Comparison of ENCODE assay signal across 8 cellular contexts in genomic region chr16:667113-667779, GRCh38. TPM values are rescaled to one million over a fixed set of nuclear protein-coding genes. Genes with fewer than 3 reads are reported as not detected.
DNase-seq lines count a peak whose midpoint lies in the region; ATAC-seq and TF ChIP-seq lines count a peak whose summit lies in the region.

No MANE protein-coding gene starts in this region.

- H3K4me1 ChIP-seq in mesenchymal stem cell (ENCODE audit: control insufficient read depth, insufficient read depth, low read depth, low read length) (peaks cover 16% of the 10 kb centered on the region), tibial artery (peaks cover 8 to 22% (median 18%) of the 10 kb centered on the region in 4 donors)

- H3K36me3 ChIP-seq in mesenchymal stem cell (ENCODE audit: control insufficient read depth in 1 of 2, insufficient read depth in 2 of 2, low read depth in 1 of 2, low read length in 2 of 2) (peaks cover 30 to 54% of the 10 kb centered on the region in 2 experiments), tibial artery (peaks cover 25 to 37% (median 26%) of the 10 kb centered on the region in 3 donors)

- no peaks in the 10 kb centered on the region for H3K27me3 Mint-ChIP-seq in activated naive CD4-positive, alpha-beta T cell treated with anti-CD3 and anti-CD28 coated beads, Interleukin-2, amount 10 ng/mL, durations not matched to agents 7 days and 5 days
- no peaks in the 10 kb centered on the region for H3K27me3 Mint-ChIP-seq in activated T-helper 2 cell treated with anti-CD3 and anti-CD28 coated beads, Interferon-gamma antibody, Interleukin-2, Interleukin-4, amounts not matched to agents 10 μg/mL and 5 μg/mL and 100 μg/mL, durations not matched to agents 14 hours and 24 hours and 36 hours (ENCODE audit: low read depth)

- no peak overlapping the region for H2BK15ac ChIP-seq in mesenchymal stem cell (ENCODE audit: low read depth, poor library complexity, severe bottlenecking)

- H3K23ac ChIP-seq in mesenchymal stem cell (ENCODE audit: low read length in 2 of 2), result no peak overlapping the region

- intact Hi-C loops in activated T-helper 2 cell treated with anti-CD3 and anti-CD28 coated beads, Interferon-gamma antibody, Interleukin-2, Interleukin-4, amounts not matched to agents 10 μg/mL and 5 μg/mL and 100 μg/mL, durations not matched to agents 14 hours and 24 hours and 36 hours (cut with micrococcal nuclease), result no loop called here
- intact Hi-C loops in tibial artery (cut with DNase I; ENCODE audit: low total_unique reads), result no loop called here

- H3K4me3 ChIP-seq in mesenchymal stem cell (ENCODE audit: insufficient read depth in 1 of 2, low read depth in 1 of 2, low read length in 2 of 2) (peak overlapping the region in 1 of 2 experiments; percentile 86), tibial artery (peak overlapping the region; percentile 84 to 92)

- peak overlapping the region; percentile 79 for H3K4me3 Mint-ChIP-seq in activated naive CD4-positive, alpha-beta T cell treated with anti-CD3 and anti-CD28 coated beads, Interleukin-2, amount 10 ng/mL, durations not matched to agents 7 days and 5 days
- peak overlapping the region; percentile 71 for H3K4me3 Mint-ChIP-seq in activated T-helper 2 cell treated with anti-CD3 and anti-CD28 coated beads, Interferon-gamma antibody, Interleukin-2, Interleukin-4, amounts not matched to agents 10 μg/mL and 5 μg/mL and 100 μg/mL, durations not matched to agents 14 hours and 24 hours and 36 hours (ENCODE audit: low read depth)

- H3K14ac ChIP-seq in mesenchymal stem cell (ENCODE audit: low read length in 2 of 2), result no peak overlapping the region

- WGBS in mesenchymal stem cell, result 86% methylated on average over 21 of the region's 22 CpGs

- H3K18ac ChIP-seq in mesenchymal stem cell (ENCODE audit: low read depth in 1 of 2, low read length in 2 of 2), result peak overlapping the region; percentile 5 to 58

- H4K8ac ChIP-seq in mesenchymal stem cell (ENCODE audit: low read length), result peak overlapping the region; percentile 100

- H2BK12ac ChIP-seq in mesenchymal stem cell (ENCODE audit: low read length in 2 of 2), result peak overlapping the region in 1 of 2 experiments; percentile 42

- H3K9ac ChIP-seq in mesenchymal stem cell (ENCODE audit: low read length), result peak overlapping the region; percentile 67

- CTCF ChIA-PET in activated naive CD4-positive, alpha-beta T cell treated with anti-CD3 and anti-CD28 coated beads, Interleukin-2, amount 10 ng/mL, durations not matched to agents 7 days and 5 days (lab: Charles Lee), result interaction anchor here (1.2 to 1.4 kb wide), 3 partner anchors 14 to 75 kb away, joined by 4 to 6 read pairs (median 5); no protein-coding TSS in a partner anchor

- peaks cover 2% of the 10 kb centered on the region for H3K36me3 Mint-ChIP-seq in activated naive CD4-positive, alpha-beta T cell treated with anti-CD3 and anti-CD28 coated beads, Interleukin-2, amount 10 ng/mL, durations not matched to agents 7 days and 5 days
- peaks cover 6% of the 10 kb centered on the region for H3K36me3 Mint-ChIP-seq in activated T-helper 2 cell treated with anti-CD3 and anti-CD28 coated beads, Interferon-gamma antibody, Interleukin-2, Interleukin-4, amounts not matched to agents 10 μg/mL and 5 μg/mL and 100 μg/mL, durations not matched to agents 14 hours and 24 hours and 36 hours (ENCODE audit: low read depth)

- TF ChIP-seq CTCF in tibial artery (IDR thresholded peaks at IDR 0.05), result no peak

- H3K9me3 Mint-ChIP-seq in activated naive CD4-positive, alpha-beta T cell treated with anti-CD3 and anti-CD28 coated beads, Interleukin-2, amount 10 ng/mL, durations not matched to agents 7 days and 5 days, result no peaks in the 10 kb centered on the region
- H3K9me3 Mint-ChIP-seq in activated T-helper 2 cell treated with anti-CD3 and anti-CD28 coated beads, Interferon-gamma antibody, Interleukin-2, Interleukin-4, amounts not matched to agents 10 μg/mL and 5 μg/mL and 100 μg/mL, durations not matched to agents 14 hours and 24 hours and 36 hours, result no peaks in the 10 kb centered on the region

- H3K27ac Mint-ChIP-seq in activated naive CD4-positive, alpha-beta T cell treated with anti-CD3 and anti-CD28 coated beads, Interleukin-2, amount 10 ng/mL, durations not matched to agents 7 days and 5 days, result peak overlapping the region; percentile 84
- H3K27ac Mint-ChIP-seq in activated T-helper 2 cell treated with anti-CD3 and anti-CD28 coated beads, Interferon-gamma antibody, Interleukin-2, Interleukin-4, amounts not matched to agents 10 μg/mL and 5 μg/mL and 100 μg/mL, durations not matched to agents 14 hours and 24 hours and 36 hours, result peak overlapping the region; percentile 80

- no peak for DNase-seq in activated naive CD4-positive, alpha-beta T cell treated with anti-CD3 and anti-CD28 coated beads, Interleukin-2, amount 10 ng/mL, durations not matched to agents 7 days and 5 days
- DNase-seq in activated naive CD4-positive, alpha-beta T cell (lab: John Stamatoyannopoulos, UW), result no peak
- no peak for DNase-seq in activated T-helper 2 cell treated with anti-CD3 and anti-CD28 coated beads, Interferon-gamma antibody, Interleukin-2, Interleukin-4, amounts not matched to agents 10 μg/mL and 5 μg/mL and 100 μg/mL, durations not matched to agents 14 hours and 24 hours and 36 hours (ENCODE audit: low spot score)
- DNase-seq in mesenchymal stem cell (no peak), tibial artery (no peak), SKM-1 (lab: John Stamatoyannopoulos, UW; ENCODE audit: unreplicated experiment) (no peak), NCI-H226 (no peak)

- H3K79me1 ChIP-seq in mesenchymal stem cell (replicated peaks; ENCODE audit: low read length, poor library complexity, severe bottlenecking), result peaks cover 20% of the 10 kb centered on the region

- peaks cover 13% of the 10 kb centered on the region for H3K4me1 Mint-ChIP-seq in activated naive CD4-positive, alpha-beta T cell treated with anti-CD3 and anti-CD28 coated beads, Interleukin-2, amount 10 ng/mL, durations not matched to agents 7 days and 5 days
- H3K4me1 Mint-ChIP-seq in activated T-helper 2 cell treated with anti-CD3 and anti-CD28 coated beads, Interferon-gamma antibody, Interleukin-2, Interleukin-4, amounts not matched to agents 10 μg/mL and 5 μg/mL and 100 μg/mL, durations not matched to agents 14 hours and 24 hours and 36 hours (ENCODE audit: low read depth), result peaks cover 4% of the 10 kb centered on the region

- H4K91ac ChIP-seq in mesenchymal stem cell (ENCODE audit: low read length), result peak overlapping the region; percentile 95

- H2BK5ac ChIP-seq in mesenchymal stem cell (ENCODE audit: low read depth, low read length, poor library complexity, severe bottlenecking), result no peak overlapping the region

- H2AK5ac ChIP-seq in mesenchymal stem cell (ENCODE audit: low read length, severe bottlenecking), result peak overlapping the region; percentile 18

- H3K4me2 ChIP-seq in mesenchymal stem cell (ENCODE audit: low read length, poor library complexity, severe bottlenecking), result no peak overlapping the region

- H3K27ac ChIP-seq in mesenchymal stem cell (ENCODE audit: low read length, poor library complexity, severe bottlenecking) (no peak overlapping the region), tibial artery (peak overlapping the region; percentile 87)

- peak overlapping the region; percentile 29 to 90 for H3K4ac ChIP-seq in mesenchymal stem cell (ENCODE audit: low read depth in 1 of 2, low read length in 2 of 2)

- no peak overlapping the region for H2BK120ac ChIP-seq in mesenchymal stem cell (ENCODE audit: low read depth, low read length)

- H3K9me3 ChIP-seq in mesenchymal stem cell (ENCODE audit: control insufficient read depth, low read length), result no peaks in the 10 kb centered on the region
- H3K9me3 ChIP-seq in tibial artery, result no peaks in the 10 kb centered on the region

- H2AFZ ChIP-seq in mesenchymal stem cell (ENCODE audit: low read depth, low read length), result no peak overlapping the region

- H3K27me3 ChIP-seq in mesenchymal stem cell (ENCODE audit: control insufficient read depth in 1 of 2, insufficient read depth in 1 of 2, low read length in 2 of 2) (no peaks in the 10 kb centered on the region), tibial artery (no peaks in the 10 kb centered on the region)

- ATAC-seq in GM21737 (IDR thresholded peaks at IDR 0.05; ENCODE audit: unreplicated experiment), result no peak

RNA-seq across cellular contexts. Expression of gene RHOT2, which starts 0.7 kb away (rescaled TPM):
- total RNA-seq in activated T-helper 2 cell treated with anti-CD3 and anti-CD28 coated beads, Interferon-gamma antibody, Interleukin-2, Interleukin-4, amounts not matched to agents 10 μg/mL and 5 μg/mL and 100 μg/mL, durations not matched to agents 14 hours and 24 hours and 36 hours, result 156 and 158 TPM in 2 replicates
- polyA plus RNA-seq in mesenchymal stem cell (2013, experiment 1 of 2), result 61.9 TPM
- polyA plus RNA-seq in mesenchymal stem cell (2013, experiment 2 of 2), result 56.8 TPM

RNA-seq across cellular contexts. Expression of gene RHBDL1, which starts 8.2 kb away (rescaled TPM):
- total RNA-seq in activated T-helper 2 cell treated with anti-CD3 and anti-CD28 coated beads, Interferon-gamma antibody, Interleukin-2, Interleukin-4, amounts not matched to agents 10 μg/mL and 5 μg/mL and 100 μg/mL, durations not matched to agents 14 hours and 24 hours and 36 hours, result 1.3 and 1.4 TPM in 2 replicates
- 1.5 TPM for polyA plus RNA-seq in mesenchymal stem cell (2013, experiment 1 of 2)
- polyA plus RNA-seq in mesenchymal stem cell (2013, experiment 2 of 2), result 1.3 TPM

RNA-seq across cellular contexts. Expression of gene STUB1, which starts 13.0 kb away (rescaled TPM):
- total RNA-seq in activated T-helper 2 cell treated with anti-CD3 and anti-CD28 coated beads, Interferon-gamma antibody, Interleukin-2, Interleukin-4, amounts not matched to agents 10 μg/mL and 5 μg/mL and 100 μg/mL, durations not matched to agents 14 hours and 24 hours and 36 hours, result 84.1 and 91.2 TPM in 2 replicates
- polyA plus RNA-seq in mesenchymal stem cell (2013, experiment 1 of 2), result 116 TPM
- 121 TPM for polyA plus RNA-seq in mesenchymal stem cell (2013, experiment 2 of 2)

RNA-seq across cellular contexts. Expression of gene JMJD8, which starts 16.9 kb away (rescaled TPM):
- total RNA-seq in activated T-helper 2 cell treated with anti-CD3 and anti-CD28 coated beads, Interferon-gamma antibody, Interleukin-2, Interleukin-4, amounts not matched to agents 10 μg/mL and 5 μg/mL and 100 μg/mL, durations not matched to agents 14 hours and 24 hours and 36 hours, result 48.8 and 52.9 TPM in 2 replicates
- 51.4 TPM for polyA plus RNA-seq in mesenchymal stem cell (2013, experiment 1 of 2)
- polyA plus RNA-seq in mesenchymal stem cell (2013, experiment 2 of 2), result 50.3 TPM

RNA-seq across cellular contexts. Expression of gene WDR90, which starts 18.1 kb away (rescaled TPM):
- total RNA-seq in activated T-helper 2 cell treated with anti-CD3 and anti-CD28 coated beads, Interferon-gamma antibody, Interleukin-2, Interleukin-4, amounts not matched to agents 10 μg/mL and 5 μg/mL and 100 μg/mL, durations not matched to agents 14 hours and 24 hours and 36 hours, result 73.7 and 77.2 TPM in 2 replicates
- polyA plus RNA-seq in mesenchymal stem cell (2013, experiment 1 of 2), result 7.4 TPM
- 6.5 TPM for polyA plus RNA-seq in mesenchymal stem cell (2013, experiment 2 of 2)
